8 cellular contexts compared by ENCODE assay signal in the genomic region with DNA sequence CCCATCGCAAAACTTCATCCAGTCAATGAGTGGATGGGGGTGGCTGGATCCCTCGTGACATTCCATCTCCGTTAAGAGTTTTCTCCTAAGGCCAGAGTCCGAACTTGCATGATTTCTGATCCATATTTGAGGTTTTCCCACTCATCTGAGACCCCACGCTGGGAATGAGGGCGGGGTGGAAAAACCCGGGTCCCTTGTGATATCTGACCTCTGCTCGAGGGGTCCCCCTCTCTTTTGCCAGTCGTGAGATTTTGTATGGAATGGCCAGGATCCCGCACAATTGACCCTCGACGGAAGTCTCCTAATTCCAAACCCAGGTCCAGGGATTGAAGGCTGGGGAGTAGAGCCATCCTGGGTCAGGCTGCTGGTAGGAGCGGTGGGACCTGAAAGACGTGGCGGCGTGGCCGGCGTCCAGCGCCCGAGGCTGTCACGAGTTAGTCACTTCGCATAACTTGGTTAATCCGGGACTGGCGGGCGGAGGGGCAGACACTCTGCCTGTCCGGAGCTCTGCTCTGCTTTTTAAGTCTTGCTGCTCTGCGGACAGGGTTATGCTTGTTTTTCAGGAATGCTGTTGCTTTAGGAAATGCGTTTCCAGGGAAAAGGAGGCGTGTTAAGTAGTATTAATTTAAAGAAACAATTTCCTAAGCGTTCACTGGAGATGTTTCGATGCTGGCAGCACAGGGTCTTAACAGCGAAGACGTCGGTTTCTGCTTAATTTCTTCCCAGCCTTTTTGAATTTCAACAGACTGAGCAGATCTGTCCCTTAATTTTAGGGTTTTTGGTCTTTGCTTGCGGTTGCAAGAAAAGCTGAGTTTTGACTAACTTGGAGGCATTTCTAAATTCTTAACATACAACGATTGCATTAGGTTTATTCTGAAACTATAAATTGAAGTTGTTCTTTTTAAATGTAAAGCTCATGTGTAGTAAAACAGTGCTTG. TPM values are rescaled to one million over a fixed set of nuclear protein-coding genes. Genes with fewer than 3 reads are reported as not detected.
DNase-seq lines count a peak whose midpoint lies in the region; ATAC-seq, FAIRE-seq and TF ChIP-seq lines count a peak whose summit lies in the region.

No MANE protein-coding gene starts in this region.

- TF ChIP-seq POLR2A in H1 (IDR thresholded peaks at IDR 0.05; ENCODE audit: control extremely low read depth in 1 of 2, low read depth in 2 of 2, low read length in 2 of 2): no peak

- peak overlapping the region; percentile 4 for H4K5ac ChIP-seq in H1 (ENCODE audit: insufficient read length, low read depth, low read length)

- no peak overlapping the region for H3K14ac ChIP-seq in H1 (ENCODE audit: insufficient read length)

- peaks cover 0 to 23% (median 0%) of the 10 kb centered on the region in 11 experiments; a peak in 8 of 22 replicates for H3K36me3 ChIP-seq in BLaER1 treated with 17β-estradiol and CSF1 and Interleukin-3, amounts not matched to agents 10 nM and 100 nM
- no peaks in the 10 kb centered on the region for H3K36me3 ChIP-seq in H1 (ENCODE audit: control insufficient read depth in 2 of 4, insufficient read depth in 4 of 4, low read length in 3 of 4)

- CTCF ChIA-PET in activated CD4-positive, alpha-beta memory T cell treated with anti-CD3 and anti-CD28 coated beads, Interleukin-2, amount 10 ng/mL, durations not matched to agents 7 days and 5 days (lab: Charles Lee): no interaction called here
- CTCF ChIA-PET in H1 (lab: Charles Lee; ENCODE audit: partially characterized antibody): interaction anchor here (0.6 kb wide), 1 partner anchor 205 kb away, joined by 3 read pairs; no protein-coding TSS in a partner anchor

- no peak overlapping the region for H3K4ac ChIP-seq in H1 (replicated peaks; ENCODE audit: insufficient read length, low read depth, low read length)

- H3K27me3 Mint-ChIP-seq in activated CD4-positive, alpha-beta memory T cell treated with anti-CD3 and anti-CD28 coated beads, Interleukin-2, amount 10 ng/mL, durations not matched to agents 7 days and 5 days: no peaks in the 10 kb centered on the region

- H2AK5ac ChIP-seq in H1 (ENCODE audit: low read depth, low read length): no peak overlapping the region

- peaks cover 15 to 53% (median 47%) of the 10 kb centered on the region in 10 experiments; a peak in 19 of 20 replicates for H3K4me1 ChIP-seq in BLaER1 treated with 17β-estradiol and CSF1 and Interleukin-3, amounts not matched to agents 10 nM and 100 nM
- H3K4me1 ChIP-seq in H1 (replicated peaks in 1 of 4; ENCODE audit: control insufficient read depth in 3 of 4, insufficient read depth in 4 of 4, low read length in 3 of 4): peaks cover 0 to 4% (median 2%) of the 10 kb centered on the region in 4 experiments; a peak in 3 of 7 replicates

- H3K56ac ChIP-seq in H1 (replicated peaks; ENCODE audit: insufficient read length, low read depth, low read length): no peak overlapping the region

- 5% methylated on average over 36 of the region's 36 CpGs; no CpG with 5 or more reads in 1 of the 2 experiments for WGBS in H1 (ENCODE audit: extremely low coverage in 1 of 2, insufficient coverage in 1 of 2, insufficient read length in 1 of 2, insufficient replicate concordance in 2 of 2, low coverage in 1 of 2, low lambda C conversion rate in 2 of 2, missing lambda C conversion rate in 1 of 2), 2 experiments

- no peak for TF ChIP-seq EP300 in H1 (IDR thresholded peaks at IDR 0.05; ENCODE audit: borderline replicate concordance in 1 of 2, low read depth in 2 of 2, low read length in 2 of 2)

- DNase-seq in LoVo (ENCODE audit: low spot score) (peak; percentile 82), H1 (ENCODE audit: low read depth in 1 of 2, low spot score in 2 of 2) (peak in 1 of 2 experiments; percentile 66), medulla oblongata (ENCODE audit: extremely low spot score) (peak; percentile 78)
- DNase-seq in activated CD4-positive, alpha-beta memory T cell treated with anti-CD3 and anti-CD28 coated beads, Interleukin-2, amount 10 ng/mL, durations not matched to agents 7 days and 5 days: peak; percentile 48
- DNase-seq in stimulated activated CD8-positive, alpha-beta memory T cell treated with anti-CD3 and anti-CD28 coated beads, Interleukin-15, amount 100 ng/mL, for 48 hours (ENCODE audit: low read depth in 2 of 2): peak; percentile 25

- no peak overlapping the region for H2BK20ac ChIP-seq in H1 (ENCODE audit: low read length)

- H2BK5ac ChIP-seq in H1 (ENCODE audit: low read depth, low read length): no peak overlapping the region

- H3K9me3 Mint-ChIP-seq in activated CD4-positive, alpha-beta memory T cell treated with anti-CD3 and anti-CD28 coated beads, Interleukin-2, amount 10 ng/mL, durations not matched to agents 7 days and 5 days: no peaks in the 10 kb centered on the region

- peaks cover 3% of the 10 kb centered on the region for H3K79me1 ChIP-seq in H1 (ENCODE audit: low read depth, low read length)

- H3K4me1 Mint-ChIP-seq in activated CD4-positive, alpha-beta memory T cell treated with anti-CD3 and anti-CD28 coated beads, Interleukin-2, amount 10 ng/mL, durations not matched to agents 7 days and 5 days: peaks cover 44% of the 10 kb centered on the region

- peak overlapping the region; percentile 76 to 98 (median 92) for H3K4me2 ChIP-seq in BLaER1 treated with 17β-estradiol and CSF1 and Interleukin-3, amounts not matched to agents 10 nM and 100 nM
- peak overlapping the region; percentile 77 to 94 for H3K4me2 ChIP-seq in H1 (ENCODE audit: insufficient read depth in 1 of 2, low read depth in 2 of 2, low read length in 2 of 2)

- ATAC-seq in GM19463 (IDR thresholded peaks at IDR 0.05; ENCODE audit: unreplicated experiment): peak; percentile 25
- no peak for ATAC-seq in HG03025 (IDR thresholded peaks at IDR 0.05; ENCODE audit: low FRiP score, unreplicated experiment)

- FAIRE-seq in H1 (lab: Jason Lieb, UNC): no peak

- no peaks in the 10 kb centered on the region for H3K27me3 ChIP-seq in BLaER1 treated with 17β-estradiol and CSF1 and Interleukin-3, amounts not matched to agents 10 nM and 100 nM
- no peaks in the 10 kb centered on the region for H3K27me3 ChIP-seq in H1 (replicated peaks in 1 of 4; ENCODE audit: control insufficient read depth in 3 of 4, extremely low read depth in 1 of 4, insufficient read depth in 3 of 4, low read length in 3 of 4)

- POLR2A ChIA-PET in activated CD4-positive, alpha-beta memory T cell treated with anti-CD3 and anti-CD28 coated beads, Interleukin-2, amount 10 ng/mL, durations not matched to agents 7 days and 5 days (lab: Charles Lee): interaction anchor here (0.6 kb wide), 1 partner anchor 9 kb away, joined by 3 read pairs; no protein-coding TSS in a partner anchor
- POLR2A ChIA-PET in H1 (lab: Charles Lee; ENCODE audit: partially characterized antibody): no interaction called here

- H3K27ac ChIP-seq in BLaER1 treated with 17β-estradiol and CSF1 and Interleukin-3, amounts not matched to agents 10 nM and 100 nM: peak overlapping the region; percentile 83 to 92 (median 89)
- H3K27ac ChIP-seq in H1 (ENCODE audit: low read depth, low read length): peak overlapping the region; percentile 86

- H3K18ac ChIP-seq in H1 (ENCODE audit: extremely low read depth, low read length): peak overlapping the region; percentile 33; the same call in 1 of the 2 replicates

- peaks cover 29 to 53% (median 50%) of the 10 kb centered on the region in 11 experiments; a peak in 20 of 22 replicates for H4K20me1 ChIP-seq in BLaER1 treated with 17β-estradiol and CSF1 and Interleukin-3, amounts not matched to agents 10 nM and 100 nM
- peaks cover 1 to 2% of the 10 kb centered on the region in 2 experiments for H4K20me1 ChIP-seq in H1 (replicated peaks in 1 of 2; ENCODE audit: control insufficient read depth in 1 of 2, insufficient read depth in 2 of 2, low read length in 2 of 2)

- no peaks in the 10 kb centered on the region for H3K9me3 ChIP-seq in BLaER1 treated with 17β-estradiol and CSF1 and Interleukin-3, amounts not matched to agents 10 nM and 100 nM (replicated peaks in 1 of 11)
- H3K9me3 ChIP-seq in H1 (ENCODE audit: insufficient read depth in 2 of 2, low read depth in 1 of 2, low read length in 1 of 2): no peaks in the 10 kb centered on the region

- H4K8ac ChIP-seq in H1 (ENCODE audit: extremely low read depth, insufficient read depth, low read length): no peak overlapping the region

- H2BK12ac ChIP-seq in H1 (ENCODE audit: low read depth, low read length): no peak overlapping the region

- H3K23me2 ChIP-seq in H1 (ENCODE audit: low read depth, low read length): peaks cover 9% of the 10 kb centered on the region

- no peak for TF ChIP-seq CTCF in H1 (IDR thresholded peaks at IDR 0.05; ENCODE audit: control extremely low read depth in 1 of 3, insufficient read depth in 1 of 3, low read depth in 1 of 3, low read length in 3 of 3)

- no peak for TF ChIP-seq RAD21 in H1 (IDR thresholded peaks at IDR 0.05 in 1 of 2, conservative IDR thresholded peaks at IDR 0.05 in 1 of 2; ENCODE audit: low read depth in 2 of 2, low read length in 2 of 2)

- H3K9ac ChIP-seq in BLaER1 treated with 17β-estradiol and CSF1 and Interleukin-3, amounts not matched to agents 10 nM and 100 nM: peak overlapping the region; percentile 86 to 92 (median 90)
- H3K9ac ChIP-seq in H1 (replicated peaks in 1 of 4; ENCODE audit: extremely low read depth in 1 of 4, low read depth in 3 of 4, low read length in 3 of 4): peak overlapping the region; percentile 82 to 93 (median 90)

- peak overlapping the region; percentile 94 for H3K4me3 Mint-ChIP-seq in activated CD4-positive, alpha-beta memory T cell treated with anti-CD3 and anti-CD28 coated beads, Interleukin-2, amount 10 ng/mL, durations not matched to agents 7 days and 5 days

- no peak overlapping the region for H2AFZ ChIP-seq in H1 (ENCODE audit: low read length)

- no peak overlapping the region for H4K91ac ChIP-seq in H1 (replicated peaks; ENCODE audit: insufficient read length, low read length)

- peaks cover 11% of the 10 kb centered on the region for H3K36me3 Mint-ChIP-seq in activated CD4-positive, alpha-beta memory T cell treated with anti-CD3 and anti-CD28 coated beads, Interleukin-2, amount 10 ng/mL, durations not matched to agents 7 days and 5 days (ENCODE audit: low read depth)

- H3K27ac Mint-ChIP-seq in activated CD4-positive, alpha-beta memory T cell treated with anti-CD3 and anti-CD28 coated beads, Interleukin-2, amount 10 ng/mL, durations not matched to agents 7 days and 5 days: peak overlapping the region; percentile 88

- no peak overlapping the region; the same call in 1 of the 2 replicates for H2BK15ac ChIP-seq in H1 (ENCODE audit: low read length)

- H3K79me2 ChIP-seq in H1 (ENCODE audit: control insufficient read depth in 1 of 2, insufficient read depth in 2 of 2, low read length in 2 of 2): peaks cover 6 to 55% of the 10 kb centered on the region in 2 experiments

- H2BK120ac ChIP-seq in H1 (replicated peaks; ENCODE audit: low read depth, low read length): no peak overlapping the region

- H3K4me3 ChIP-seq in BLaER1 treated with 17β-estradiol and CSF1 and Interleukin-3, amounts not matched to agents 10 nM and 100 nM: peak overlapping the region; percentile 73 to 99 (median 88)
- peak overlapping the region; percentile 78 to 95 (median 89) for H3K4me3 ChIP-seq in H1 (ENCODE audit: extremely low read depth in 1 of 4, insufficient read depth in 2 of 4, low read depth in 3 of 4, low read length in 4 of 4)

- no peak overlapping the region for H3K23ac ChIP-seq in H1 (ENCODE audit: insufficient read length)

RNA-seq across cellular contexts. Expression of gene GOLGA4, which starts 1.0 kb away (rescaled TPM):
- total RNA-seq in activated CD4-positive, alpha-beta memory T cell treated with anti-CD3 and anti-CD28 coated beads, Interleukin-2, amount 10 ng/mL, durations not matched to agents 7 days and 5 days: 10 to 100 TPM; 37.7 to 38.4 TPM
- 70.4 and 76.5 TPM in 2 replicates for total RNA-seq in H1 (2021; fragmentation: NEBNext Ultra II Directional; extraction: Animal tissue kit (Norgen Biotek cat#: 25700))
- polyA plus RNA-seq in H1 (2011; rRNA removed): 5.8 and 8.1 TPM in 2 replicates
- polyA plus RNA-seq in H1 (2011; cell fraction: cytosol; rRNA removed): 9.5 TPM
- 35.1 TPM for polyA plus RNA-seq in H1 (2011; cell fraction: nucleus; rRNA removed)
- polyA plus RNA-seq in H1 (2012, experiment 1 of 2): 17.4 to 43.1 TPM (median 24.6 TPM) in 4 replicates
- 1.8 TPM for polyA plus RNA-seq in H1 (2012, experiment 2 of 2)
- polyA plus RNA-seq in H1 (2013, experiment 1 of 2): 69.1 TPM
- 58.4 TPM for polyA plus RNA-seq in H1 (2013, experiment 2 of 2)
- polyA minus RNA-seq in H1 (2011; rRNA and poly(A)+ RNA removed): 34.0 and 37.5 TPM in 2 replicates
- 21.0 TPM for polyA minus RNA-seq in H1 (2011; cell fraction: cytosol; rRNA and poly(A)+ RNA removed)
- polyA minus RNA-seq in H1 (2011; cell fraction: nucleus; rRNA and poly(A)+ RNA removed): 157 TPM
